14 cellular contexts compared by ENCODE assay signal in genomic region chr1:178868700-178869099, GRCh38. TPM values are rescaled to one million over a fixed set of nuclear protein-coding genes. Genes with fewer than 3 reads are reported as not detected.
DNase-seq lines count a peak whose midpoint lies in the region; ATAC-seq and TF ChIP-seq lines count a peak whose summit lies in the region.
"Had no signal": no experiment of that assay in that cellular context is flagged by ENCODE, and none has a peak within 500 bp of the region (broad histone marks: within the 10 kb centered on the region; RNA-seq: fewer than 3 reads in every experiment).

No MANE protein-coding gene starts in this region.

- POLR2A ChIA-PET in RWPE1 (lab: Yijun Ruan, JAX; ENCODE audit: low non-redundant PET) = no interaction called here

- no peaks in the 10 kb centered on the region for H3K27me3 ChIP-seq in right atrium auricular region
- no peaks in the 10 kb centered on the region for H3K27me3 ChIP-seq in iPS-18a (ENCODE audit: control insufficient read depth, insufficient read depth, low read length)
- H3K27me3 ChIP-seq: cardiac muscle cell had no signal

- ATAC-seq in left ventricle myocardium superior = no peak
- ATAC-seq: activated CD8-positive, alpha-beta T cell treated with anti-CD3 and anti-CD28 coated beads, Interleukin-2, amount 10 ng/mL, durations not matched to agents 7 days and 5 days; HCT116 had no signal

- peak overlapping the region; percentile 2 for H3K9ac ChIP-seq in iPS-18a (ENCODE audit: low read length)

- H3K36me3 ChIP-seq in right atrium auricular region = no peaks in the 10 kb centered on the region
- no peaks in the 10 kb centered on the region for H3K36me3 ChIP-seq in iPS-18a (ENCODE audit: control insufficient read depth, low read depth, low read length)
- H3K36me3 ChIP-seq: cardiac muscle cell had no signal

- no peak for DNase-seq in right atrium auricular region (ENCODE audit: low spot score)
- DNase-seq in left ventricle myocardium superior = no peak
- no peak for DNase-seq in skeletal muscle cell (ENCODE audit: low read depth)
- no peak for DNase-seq in NCI-H128 (lab: John Stamatoyannopoulos, UW; ENCODE audit: unreplicated experiment)
- no peak for DNase-seq in RWPE1 (ENCODE audit: low spot score)
- no peak for DNase-seq in NCI-H146 (lab: John Stamatoyannopoulos, UW)
- no peak for DNase-seq in stimulated activated CD4-positive, alpha-beta T cell treated with anti-CD3 and anti-CD28 coated beads, Interleukin-4, amount 100 ng/mL, for 24 hours
- DNase-seq: activated CD8-positive, alpha-beta T cell treated with anti-CD3 and anti-CD28 coated beads, Interleukin-2, amount 10 ng/mL, durations not matched to agents 7 days and 5 days; posterior cingulate gyrus; stimulated activated naive CD4-positive, alpha-beta T cell had no signal

- H3K4me3 ChIP-seq in right atrium auricular region = peak overlapping the region; percentile 14 to 33
- peak overlapping the region; percentile 6 for H3K4me3 ChIP-seq in iPS-18a (ENCODE audit: low read length)
- peak overlapping the region; percentile 14 for H3K4me3 ChIP-seq in skeletal muscle cell (ENCODE audit: low read depth, low read length)
- H3K4me3 ChIP-seq: cardiac muscle cell had no signal

- H3K9me3 ChIP-seq in right atrium auricular region = no peaks in the 10 kb centered on the region
- H3K9me3 ChIP-seq in iPS-18a (ENCODE audit: control insufficient read depth, low read depth, low read length) = no peaks in the 10 kb centered on the region

- intact Hi-C loops in left ventricle myocardium superior (cut with micrococcal nuclease) = no loop called here

- H3K4me1 ChIP-seq in right atrium auricular region (peaks cover 0 to 12% of the 10 kb centered on the region in 2 donors), iPS-18a (ENCODE audit: control insufficient read depth, low read depth, low read length) (peaks cover 28% of the 10 kb centered on the region)

- CTCF ChIA-PET in RWPE1 (lab: Yijun Ruan, JAX) = interaction anchor here (1.1 kb wide), 1 partner anchor 337 kb away, joined by 4 read pairs; no protein-coding TSS in a partner anchor

- H3K27ac ChIP-seq in right atrium auricular region (peak overlapping the region; percentile 12 to 22), iPS-18a (ENCODE audit: low read length) (no peak overlapping the region), RWPE1 (no peak overlapping the region)
- H3K27ac ChIP-seq: cardiac muscle cell had no signal

- TF ChIP-seq CTCF in right atrium auricular region (IDR thresholded peaks at IDR 0.05) = no peak
- TF ChIP-seq CTCF in RWPE1 (conservative IDR thresholded peaks at IDR 0.05; ENCODE audit: low read depth) = no peak

RNA-seq across cellular contexts. Expression of gene ANGPTL1, which starts 2.2 kb away (rescaled TPM):
- 10 to 100 TPM; 19.0 to 29.6 TPM for total RNA-seq in right atrium auricular region
- total RNA-seq in left ventricle myocardium superior = 6.6 TPM
- total RNA-seq: activated CD8-positive, alpha-beta T cell treated with anti-CD3 and anti-CD28 coated beads, Interleukin-2, amount 10 ng/mL, durations not matched to agents 7 days and 5 days; cardiac muscle cell; endothelial cell of umbilical vein had no signal

Comparison
In these comparisons a context has a peak if more than half of its experiments do, and no peak if none do; other contexts are left out.
1. H3K27ac ChIP-seq: peak in right atrium auricular region (2 of 2); none in iPS-18a (single experiment) and RWPE1 (single experiment).
2. Peak in every context shown above with its lines, with median percentiles within 50 percentile points of each other: H3K4me3 ChIP-seq.